ENCODE assay signal across 22 cellular contexts in genomic region chr9:110769667-110770066, GRCh38.
A peak's percentile ranks its signal among the peaks of the same experiment; 100 is the strongest.
DNase-seq lines count a peak whose midpoint lies in the region; ATAC-seq, FAIRE-seq and TF ChIP-seq lines count a peak whose summit lies in the region.
"Had no signal": no experiment of that assay in that cellular context is flagged by ENCODE, and none has a peak within 500 bp of the region (broad histone marks: within the 10 kb centered on the region; RNA-seq: fewer than 3 reads in every experiment).

No MANE protein-coding gene starts in this region.

- no peak overlapping the region for H3K4me3 ChIP-seq in choroid plexus epithelial cell (ENCODE audit: low read depth, low read length)
- H3K4me3 ChIP-seq: cardiac muscle cell had no signal

- no peak for ATAC-seq in GM18867 (IDR thresholded peaks at IDR 0.05; ENCODE audit: unreplicated experiment)
- ATAC-seq: effector memory CD8-positive, alpha-beta T cell; Panc1; stimulated activated naive CD8-positive, alpha-beta T cell treated with anti-CD3 and anti-CD28 coated beads, Interleukin-15, Interleukin-2, amounts not matched to agents 100 U/mL and 50 U/mL, for 24 hours had no signal

- no peaks in the 10 kb centered on the region for H3K9me3 Mint-ChIP-seq in activated T-cell treated with anti-CD3 and anti-CD28 coated beads, Interleukin-2, amount 50 U/mL, for 24 hours

- peak; percentile 17 for FAIRE-seq in GM12892 (lab: Jason Lieb, UNC)
- FAIRE-seq: islet of Langerhans had no signal

- no peaks in the 10 kb centered on the region for H3K4me1 Mint-ChIP-seq in activated T-cell treated with anti-CD3 and anti-CD28 coated beads, Interleukin-2, amount 50 U/mL, for 24 hours (ENCODE audit: low read depth)

- TF ChIP-seq CTCF in choroid plexus epithelial cell (conservative IDR thresholded peaks at IDR 0.05; ENCODE audit: low read depth, low read length), result no peak

- H3K36me3 Mint-ChIP-seq in activated T-cell treated with anti-CD3 and anti-CD28 coated beads, Interleukin-2, amount 50 U/mL, for 24 hours (ENCODE audit: low read depth), result no peaks in the 10 kb centered on the region

- no peak overlapping the region for H3K4me3 Mint-ChIP-seq in activated T-cell treated with anti-CD3 and anti-CD28 coated beads, Interleukin-2, amount 50 U/mL, for 24 hours
- H3K4me3 Mint-ChIP-seq: effector memory CD8-positive, alpha-beta T cell had no signal

- DNase-seq in GM12892 (ENCODE audit: insufficient read length) (no peak), OCI-M1 (lab: John Stamatoyannopoulos, UW) (peak; percentile 74), choroid plexus epithelial cell (ENCODE audit: low read depth) (peak; percentile 37), renal cortical epithelial cell (ENCODE audit: low read depth) (peak; percentile 28), NCI-H1694 treated with DMSO at 0.1 percent for 48 hours (lab: John Stamatoyannopoulos, UW) (no peak), RKO (ENCODE audit: low spot score) (no peak)
- DNase-seq in activated T-cell treated with anti-CD3 and anti-CD28 coated beads, Interleukin-2, amount 50 U/mL, for 24 hours, result no peak
- DNase-seq: activated CD4-positive, alpha-beta T cell treated with anti-CD3 and anti-CD28 coated beads for 1 hour; activated CD8-positive, alpha-beta memory T cell treated with anti-CD3 and anti-CD28 coated beads, Interleukin-2, amount 50 U/mL, for 48 hours; activated naive CD4-positive, alpha-beta T cell treated with anti-CD3 and anti-CD28 coated beads, Interleukin-2, amount 50 U/mL, for 16 hours; DMS79 treated with DMSO at 0.1 percent for 48 hours; effector memory CD8-positive, alpha-beta T cell; midbrain; NCI-H1694; NCI-H510A; occipital lobe; stimulated activated naive CD8-positive, alpha-beta T cell treated with anti-CD3 and anti-CD28 coated beads, Interleukin-15, Interleukin-2, amounts not matched to agents 100 U/mL and 50 U/mL, for 24 hours; T-helper 1 cell had no signal

- no peak for TF ChIP-seq POLR2A in GM12892 (IDR thresholded peaks at IDR 0.05; ENCODE audit: low read depth, low read length)

- no peak overlapping the region for H3K27ac Mint-ChIP-seq in activated T-cell treated with anti-CD3 and anti-CD28 coated beads, Interleukin-2, amount 50 U/mL, for 24 hours
- H3K27ac Mint-ChIP-seq: effector memory CD8-positive, alpha-beta T cell had no signal

- H3K27me3 Mint-ChIP-seq in activated T-cell treated with anti-CD3 and anti-CD28 coated beads, Interleukin-2, amount 50 U/mL, for 24 hours, result no peaks in the 10 kb centered on the region
- H3K27me3 Mint-ChIP-seq: effector memory CD8-positive, alpha-beta T cell had no signal

Comparison
In these comparisons a context has a peak if more than half of its experiments do, and no peak if none do; other contexts are left out.
1. DNase-seq: peak in OCI-M1 (single experiment), choroid plexus epithelial cell (single experiment) and renal cortical epithelial cell (single experiment); none in GM12892 (single experiment), NCI-H1694 treated with DMSO at 0.1 percent for 48 hours (single experiment), RKO (single experiment) and activated T-cell treated with anti-CD3 and anti-CD28 coated beads, Interleukin-2, amount 50 U/mL, for 24 hours (single experiment).